1 cellular context compared by ENCODE assay signal in the genomic region with DNA sequence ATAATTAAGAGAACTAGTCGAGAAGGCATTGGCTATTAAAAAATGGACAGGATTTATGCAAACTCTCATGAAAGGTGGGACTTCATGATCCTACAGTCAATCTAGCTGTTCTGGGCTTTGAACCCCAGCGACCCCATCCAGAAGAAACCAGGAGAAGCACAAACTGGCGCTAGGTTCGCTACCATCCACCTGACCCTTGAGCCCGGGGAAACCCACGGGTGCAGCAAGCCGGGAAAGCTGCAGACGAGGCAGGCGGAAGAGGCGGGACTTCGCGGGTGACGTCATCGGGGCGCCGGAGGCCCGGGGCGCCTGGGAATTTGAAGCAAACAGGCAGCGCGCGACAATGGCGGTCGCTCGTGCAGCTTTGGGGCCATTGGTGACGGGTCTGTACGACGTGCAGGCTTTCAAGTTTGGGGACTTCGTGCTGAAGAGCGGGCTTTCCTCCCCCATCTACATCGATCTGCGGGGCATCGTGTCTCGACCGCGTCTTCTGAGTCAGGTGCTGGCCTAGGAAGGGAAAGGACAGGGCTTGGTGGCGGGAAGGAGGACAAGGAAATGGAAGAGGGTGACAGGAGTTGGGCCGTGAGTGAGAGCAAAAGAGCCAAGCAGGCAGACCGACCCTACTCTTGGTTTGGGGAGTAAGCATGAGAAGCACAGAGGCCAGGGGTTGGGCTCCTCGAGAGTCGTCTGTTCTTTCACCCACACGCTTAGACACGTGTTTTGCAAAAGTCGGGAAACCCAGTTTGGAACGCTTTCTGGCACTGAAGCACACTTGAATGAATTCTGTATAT.
TF ChIP-seq lines count a peak whose summit lies in the region.

A gene (plus strand): TSS at position 324 of the 791 bp plus-strand sequence. CDS start 20 bp downstream, at position 344.

TF ChIP-seq in HepG2, 621 proteins besides CTCF, POLR2A, EP300 and RAD21 (continued from another document):
- TF ChIP-seq, protein P1, sequence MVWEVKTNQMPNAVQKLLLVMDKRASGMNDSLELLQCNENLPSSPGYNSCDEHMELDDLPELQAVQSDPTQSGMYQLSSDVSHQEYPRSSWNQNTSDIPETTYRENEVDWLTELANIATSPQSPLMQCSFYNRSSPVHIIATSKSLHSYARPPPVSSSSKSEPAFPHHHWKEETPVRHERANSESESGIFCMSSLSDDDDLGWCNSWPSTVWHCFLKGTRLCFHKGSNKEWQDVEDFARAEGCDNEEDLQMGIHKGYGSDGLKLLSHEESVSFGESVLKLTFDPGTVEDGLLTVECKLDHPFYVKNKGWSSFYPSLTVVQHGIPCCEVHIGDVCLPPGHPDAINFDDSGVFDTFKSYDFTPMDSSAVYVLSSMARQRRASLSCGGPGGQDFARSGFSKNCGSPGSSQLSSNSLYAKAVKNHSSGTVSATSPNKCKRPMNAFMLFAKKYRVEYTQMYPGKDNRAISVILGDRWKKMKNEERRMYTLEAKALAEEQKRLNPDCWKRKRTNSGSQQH (CRISPR knock-in tag; IDR thresholded peaks at IDR 0.05; ENCODE audit: low read depth): peak; percentile 78; the same call in 1 of the 2 replicates
- TF ChIP-seq ZNF180 (CRISPR knock-in tag; IDR thresholded peaks at IDR 0.05; ENCODE audit: borderline replicate concordance, low read depth): 0 out of 2 replicates have a peak, but pooled peaks have one; percentile 42
- TF ChIP-seq ZBTB7B (CRISPR knock-in tag; IDR thresholded peaks at IDR 0.05): no peak; the same call in 1 of the 2 replicates
- TF ChIP-seq, protein P2, sequence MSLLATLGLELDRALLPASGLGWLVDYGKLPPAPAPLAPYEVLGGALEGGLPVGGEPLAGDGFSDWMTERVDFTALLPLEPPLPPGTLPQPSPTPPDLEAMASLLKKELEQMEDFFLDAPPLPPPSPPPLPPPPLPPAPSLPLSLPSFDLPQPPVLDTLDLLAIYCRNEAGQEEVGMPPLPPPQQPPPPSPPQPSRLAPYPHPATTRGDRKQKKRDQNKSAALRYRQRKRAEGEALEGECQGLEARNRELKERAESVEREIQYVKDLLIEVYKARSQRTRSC (CRISPR knock-in tag; IDR thresholded peaks at IDR 0.05; ENCODE audit: low read depth): no peak
- TF ChIP-seq SOX13 (IDR thresholded peaks at IDR 0.05): 0 out of 2 replicates have a peak, but pooled peaks have one; percentile 29
- TF ChIP-seq SOX13 (CRISPR knock-in tag; conservative IDR thresholded peaks at IDR 0.05 in 1 of 2, IDR thresholded peaks at IDR 0.05 in 1 of 2): peak in 1 of 2 experiments; percentile 59; a peak in 2 of 4 replicates
- TF ChIP-seq ETV6 (CRISPR knock-in tag; conservative IDR thresholded peaks at IDR 0.05): peak; percentile 78; the same call in 1 of the 2 replicates
- TF ChIP-seq, protein P3, sequence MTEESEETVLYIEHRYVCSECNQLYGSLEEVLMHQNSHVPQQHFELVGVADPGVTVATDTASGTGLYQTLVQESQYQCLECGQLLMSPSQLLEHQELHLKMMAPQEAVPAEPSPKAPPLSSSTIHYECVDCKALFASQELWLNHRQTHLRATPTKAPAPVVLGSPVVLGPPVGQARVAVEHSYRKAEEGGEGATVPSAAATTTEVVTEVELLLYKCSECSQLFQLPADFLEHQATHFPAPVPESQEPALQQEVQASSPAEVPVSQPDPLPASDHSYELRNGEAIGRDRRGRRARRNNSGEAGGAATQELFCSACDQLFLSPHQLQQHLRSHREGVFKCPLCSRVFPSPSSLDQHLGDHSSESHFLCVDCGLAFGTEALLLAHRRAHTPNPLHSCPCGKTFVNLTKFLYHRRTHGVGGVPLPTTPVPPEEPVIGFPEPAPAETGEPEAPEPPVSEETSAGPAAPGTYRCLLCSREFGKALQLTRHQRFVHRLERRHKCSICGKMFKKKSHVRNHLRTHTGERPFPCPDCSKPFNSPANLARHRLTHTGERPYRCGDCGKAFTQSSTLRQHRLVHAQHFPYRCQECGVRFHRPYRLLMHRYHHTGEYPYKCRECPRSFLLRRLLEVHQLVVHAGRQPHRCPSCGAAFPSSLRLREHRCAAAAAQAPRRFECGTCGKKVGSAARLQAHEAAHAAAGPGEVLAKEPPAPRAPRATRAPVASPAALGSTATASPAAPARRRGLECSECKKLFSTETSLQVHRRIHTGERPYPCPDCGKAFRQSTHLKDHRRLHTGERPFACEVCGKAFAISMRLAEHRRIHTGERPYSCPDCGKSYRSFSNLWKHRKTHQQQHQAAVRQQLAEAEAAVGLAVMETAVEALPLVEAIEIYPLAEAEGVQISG (CRISPR knock-in tag; IDR thresholded peaks at IDR 0.05): peak; percentile 79; the same call in 1 of the 2 replicates
- TF ChIP-seq NFE2 (CRISPR knock-in tag; IDR thresholded peaks at IDR 0.05): no peak
- no peak for TF ChIP-seq REXO4 (CRISPR knock-in tag; IDR thresholded peaks at IDR 0.05; ENCODE audit: borderline replicate concordance)
- peak; percentile 93 for TF ChIP-seq KMT2B (CRISPR knock-in tag; IDR thresholded peaks at IDR 0.05)
- peak; percentile 34 for TF ChIP-seq BHLHE40 (IDR thresholded peaks at IDR 0.05; ENCODE audit: low read length)
- no peak for TF ChIP-seq STAG1 (CRISPR knock-in tag; IDR thresholded peaks at IDR 0.05)
- TF ChIP-seq HHEX (CRISPR knock-in tag; IDR thresholded peaks at IDR 0.05): no peak
- TF ChIP-seq ZNF343 (CRISPR knock-in tag; IDR thresholded peaks at IDR 0.05): peak; percentile 81
- TF ChIP-seq ZBTB7A (CRISPR knock-in tag; IDR thresholded peaks at IDR 0.05): no peak
- TF ChIP-seq ZFYVE20 (CRISPR knock-in tag; IDR thresholded peaks at IDR 0.05; ENCODE audit: borderline replicate concordance, low read depth): 0 out of 2 replicates have a peak, but pooled peaks have one; percentile 29
- TF ChIP-seq, protein P4, sequence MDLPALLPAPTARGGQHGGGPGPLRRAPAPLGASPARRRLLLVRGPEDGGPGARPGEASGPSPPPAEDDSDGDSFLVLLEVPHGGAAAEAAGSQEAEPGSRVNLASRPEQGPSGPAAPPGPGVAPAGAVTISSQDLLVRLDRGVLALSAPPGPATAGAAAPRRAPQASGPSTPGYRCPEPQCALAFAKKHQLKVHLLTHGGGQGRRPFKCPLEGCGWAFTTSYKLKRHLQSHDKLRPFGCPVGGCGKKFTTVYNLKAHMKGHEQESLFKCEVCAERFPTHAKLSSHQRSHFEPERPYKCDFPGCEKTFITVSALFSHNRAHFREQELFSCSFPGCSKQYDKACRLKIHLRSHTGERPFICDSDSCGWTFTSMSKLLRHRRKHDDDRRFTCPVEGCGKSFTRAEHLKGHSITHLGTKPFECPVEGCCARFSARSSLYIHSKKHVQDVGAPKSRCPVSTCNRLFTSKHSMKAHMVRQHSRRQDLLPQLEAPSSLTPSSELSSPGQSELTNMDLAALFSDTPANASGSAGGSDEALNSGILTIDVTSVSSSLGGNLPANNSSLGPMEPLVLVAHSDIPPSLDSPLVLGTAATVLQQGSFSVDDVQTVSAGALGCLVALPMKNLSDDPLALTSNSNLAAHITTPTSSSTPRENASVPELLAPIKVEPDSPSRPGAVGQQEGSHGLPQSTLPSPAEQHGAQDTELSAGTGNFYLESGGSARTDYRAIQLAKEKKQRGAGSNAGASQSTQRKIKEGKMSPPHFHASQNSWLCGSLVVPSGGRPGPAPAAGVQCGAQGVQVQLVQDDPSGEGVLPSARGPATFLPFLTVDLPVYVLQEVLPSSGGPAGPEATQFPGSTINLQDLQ (CRISPR knock-in tag; IDR thresholded peaks at IDR 0.05): no peak
- TF ChIP-seq ATF1 (CRISPR knock-in tag; IDR thresholded peaks at IDR 0.05): peak; percentile 97
- no peak for TF ChIP-seq SMARCE1 (IDR thresholded peaks at IDR 0.05; ENCODE audit: borderline replicate concordance)
- TF ChIP-seq, protein P5, sequence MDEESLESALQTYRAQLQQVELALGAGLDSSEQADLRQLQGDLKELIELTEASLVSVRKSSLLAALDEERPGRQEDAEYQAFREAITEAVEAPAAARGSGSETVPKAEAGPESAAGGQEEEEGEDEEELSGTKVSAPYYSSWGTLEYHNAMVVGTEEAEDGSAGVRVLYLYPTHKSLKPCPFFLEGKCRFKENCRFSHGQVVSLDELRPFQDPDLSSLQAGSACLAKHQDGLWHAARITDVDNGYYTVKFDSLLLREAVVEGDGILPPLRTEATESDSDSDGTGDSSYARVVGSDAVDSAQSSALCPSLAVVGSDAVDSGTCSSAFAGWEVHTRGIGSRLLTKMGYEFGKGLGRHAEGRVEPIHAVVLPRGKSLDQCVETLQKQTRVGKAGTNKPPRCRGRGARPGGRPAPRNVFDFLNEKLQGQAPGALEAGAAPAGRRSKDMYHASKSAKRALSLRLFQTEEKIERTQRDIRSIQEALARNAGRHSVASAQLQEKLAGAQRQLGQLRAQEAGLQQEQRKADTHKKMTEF (CRISPR knock-in tag; IDR thresholded peaks at IDR 0.05): peak; percentile 69
TF ChIP-seq in HepG2: peak in this region for 319.
